Comparison of ENCODE assay signal across 8 cellular contexts in the genomic region with DNA sequence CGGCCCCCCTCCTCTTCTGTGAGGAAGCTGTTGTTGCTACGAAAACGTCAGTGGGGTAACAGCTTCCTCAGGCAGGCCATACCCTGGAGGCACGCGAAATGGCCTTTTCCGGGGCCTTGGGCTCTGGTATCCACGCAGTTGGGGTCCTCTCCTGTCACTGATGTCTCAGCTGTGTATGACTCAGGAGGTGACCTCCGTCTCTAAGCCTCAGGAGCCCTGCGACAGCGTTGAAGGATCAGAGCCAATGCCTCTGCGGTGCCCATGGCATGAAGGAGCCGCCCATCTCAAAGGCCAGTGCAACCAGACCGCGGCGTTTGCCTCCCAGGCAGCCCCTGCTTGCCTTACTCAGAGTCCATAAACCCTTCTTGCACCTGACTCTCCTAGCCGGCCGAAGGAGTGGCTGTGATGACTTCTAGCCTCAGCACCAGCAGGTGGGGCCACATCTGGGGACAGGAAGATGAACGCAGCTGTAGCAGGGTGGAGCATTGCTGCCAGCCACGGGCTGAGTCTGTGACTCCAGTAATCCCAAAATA. TPM values are rescaled to one million over a fixed set of nuclear protein-coding genes. Genes with fewer than 3 reads are reported as not detected.
DNase-seq lines count a peak whose midpoint lies in the region; ATAC-seq and TF ChIP-seq lines count a peak whose summit lies in the region.

No MANE protein-coding gene starts in this region.

- H3K4me3 Mint-ChIP-seq in neural crest cell = peak overlapping the region; percentile 89

- peaks cover 3% of the 10 kb centered on the region for H3K27me3 Mint-ChIP-seq in neural crest cell (ENCODE audit: low read depth)

- H3K9ac ChIP-seq in OCI-LY3 (ENCODE audit: low read length) = peak overlapping the region; percentile 88

- no peaks in the 10 kb centered on the region for H3K9me3 ChIP-seq in OCI-LY3 (ENCODE audit: insufficient read depth, low read length)

- no peaks in the 10 kb centered on the region for H3K9me3 Mint-ChIP-seq in neural crest cell

- peaks cover 29% of the 10 kb centered on the region for H3K4me1 Mint-ChIP-seq in neural crest cell

- peak overlapping the region; percentile 96 for H3K27ac Mint-ChIP-seq in neural crest cell (ENCODE audit: unreplicated experiment)

- peaks cover 7% of the 10 kb centered on the region for H3K36me3 ChIP-seq in OCI-LY3 (replicated peaks; ENCODE audit: low read depth, low read length)

- H3K79me2 ChIP-seq in OCI-LY3 (ENCODE audit: low read length) = no peaks in the 10 kb centered on the region

- DNase-seq in COLO668 (lab: John Stamatoyannopoulos, UW; ENCODE audit: unreplicated experiment) = peak; percentile 46
- peak; percentile 13 for DNase-seq in dermis blood vessel endothelial cell
- no peak for DNase-seq in neural crest cell (ENCODE audit: low read depth, low spot score)
- no peak for DNase-seq in superior temporal gyrus (ENCODE audit: extremely low spot score)
- no peak for DNase-seq in omental fat pad (ENCODE audit: low spot score)

- H2AFZ ChIP-seq in OCI-LY3 (ENCODE audit: low read depth, low read length) = peak overlapping the region; percentile 55; the same call in 1 of the 2 replicates

- H3K27me3 ChIP-seq in OCI-LY3 (ENCODE audit: low read depth, low read length) = no peaks in the 10 kb centered on the region

- peak; percentile 45 for TF ChIP-seq CTCF in OCI-LY3 (IDR thresholded peaks at IDR 0.05; ENCODE audit: low read depth, low read length)
- TF ChIP-seq CTCF in neural crest cell (conservative IDR thresholded peaks at IDR 0.05) = no peak
- TF ChIP-seq CTCF in omental fat pad (IDR thresholded peaks at IDR 0.05) = no peak

- peaks cover 4% of the 10 kb centered on the region for H3K36me3 Mint-ChIP-seq in neural crest cell (ENCODE audit: low read depth)

- H3K27ac ChIP-seq in OCI-LY3 (ENCODE audit: low read length) = peak overlapping the region; percentile 68

- peaks cover 11% of the 10 kb centered on the region; the same call in 1 of the 2 replicates for H4K20me1 ChIP-seq in OCI-LY3 (ENCODE audit: insufficient read depth, low read length)

- peak; percentile 35 for ATAC-seq in GM18511 (IDR thresholded peaks at IDR 0.05; ENCODE audit: unreplicated experiment)
- ATAC-seq in HG02981 (IDR thresholded peaks at IDR 0.05; ENCODE audit: unreplicated experiment) = peak; percentile 25
- ATAC-seq in omental fat pad (ENCODE audit: low FRiP score) = no peak

- H3K4me2 ChIP-seq in OCI-LY3 (ENCODE audit: low read length) = peak overlapping the region; percentile 86

- peak overlapping the region; percentile 86 for H3K4me3 ChIP-seq in OCI-LY3 (ENCODE audit: low read length)

- H3K4me1 ChIP-seq in OCI-LY3 (ENCODE audit: low read length) = peaks cover 16% of the 10 kb centered on the region; the same call in 1 of the 2 replicates

RNA-seq across cellular contexts. Expression of gene MXD3, which starts 1.0 kb away (rescaled TPM):
- total RNA-seq in dermis blood vessel endothelial cell (20.9 and 38.5 TPM in 2 replicates), neural crest cell (36.9 and 40.3 TPM in 2 replicates), omental fat pad (10 to 100 TPM in 1 of 4 donors, 1 to 10 TPM in 3; 3.5 to 26.8 (median 4.8) TPM)

RNA-seq across cellular contexts. Expression of gene PRELID1, which starts 9.1 kb away (rescaled TPM):
- total RNA-seq in dermis blood vessel endothelial cell = 125 and 161 TPM in 2 replicates
- total RNA-seq in neural crest cell = 169 and 180 TPM in 2 replicates
- 100 to 1,000 TPM in 1 of 4 donors, 10 to 100 TPM in 3; 51.9 to 102 (median 67.5) TPM for total RNA-seq in omental fat pad

RNA-seq across cellular contexts. Expression of gene RAB24, which starts 9.2 kb away (rescaled TPM):
- total RNA-seq in dermis blood vessel endothelial cell (12.8 and 20.8 TPM in 2 replicates), neural crest cell (32.0 and 33.0 TPM in 2 replicates), omental fat pad (10 to 100 TPM; 18.9 to 38.9 (median 23.8) TPM)

RNA-seq across cellular contexts. Expression of gene LMAN2, which starts 38.8 kb away (rescaled TPM):
- 407 and 457 TPM in 2 replicates for total RNA-seq in dermis blood vessel endothelial cell
- 73.0 and 80.5 TPM in 2 replicates for total RNA-seq in neural crest cell
- total RNA-seq in omental fat pad = 100 to 1,000 TPM; 129 to 164 (median 144) TPM

RNA-seq across cellular contexts. Expression of gene RGS14, which starts 45.0 kb away (rescaled TPM):
- total RNA-seq in dermis blood vessel endothelial cell (4.4 and 9.9 TPM in 2 replicates), neural crest cell (12.3 and 15.7 TPM in 2 replicates), omental fat pad (10 to 100 TPM in 1 of 4 donors, 1 to 10 TPM in 3; 7.1 to 25.1 (median 8.2) TPM)

Comparison
In these comparisons a context has a peak if more than half of its experiments do, and no peak if none do; other contexts are left out.
1. DNase-seq: peak in COLO668 (single experiment) and dermis blood vessel endothelial cell (single experiment); none in neural crest cell (single experiment), superior temporal gyrus (single experiment) and omental fat pad (single experiment).